In genomic region chr15:61700803-61701202, GRCh38 we compare ENCODE assay signal across 24 cellular contexts.
"Had no signal": no experiment of that assay in that cellular context is flagged by ENCODE, and none has a peak within 500 bp of the region (broad histone marks: within the 10 kb centered on the region; RNA-seq: fewer than 3 reads in every experiment).

No MANE protein-coding gene starts in this region.

- H3K4me2 ChIP-seq: hepatocyte had no signal

- ATAC-seq: effector memory CD8-positive, alpha-beta T cell; left cardiac atrium; naive thymus-derived CD8-positive, alpha-beta T cell; sciatic nerve; stimulated activated memory B cell treated with anti-CD40 and anti-IgM and Interleukin-4, amounts not matched to agents 10 μg/mL and 1 μg/mL and 100 μg/mL, for 72 hours; upper lobe of right lung had no signal

- H3K9me3 ChIP-seq: esophagus squamous epithelium, neutrophil, testis, upper lobe of right lung, vagina had no signal

- H3K79me2 ChIP-seq: hepatocyte had no signal

- H3K4me1 Mint-ChIP-seq: naive thymus-derived CD8-positive, alpha-beta T cell; stimulated activated memory B cell treated with anti-CD40 and anti-IgM and Interleukin-4, amounts not matched to agents 10 μg/mL and 1 μg/mL and 100 μg/mL, for 72 hours had no signal

- H3K36me3 ChIP-seq: esophagus squamous epithelium, neutrophil, spleen, tibial nerve, upper lobe of right lung, vagina had no signal

- DNase-seq: effector memory CD8-positive, alpha-beta T cell; esophagus squamous epithelium; foreskin fibroblast; head of caudate nucleus; kidney; left cardiac atrium; mammary epithelial cell; naive thymus-derived CD8-positive, alpha-beta T cell; posterior cingulate gyrus; spleen; stimulated activated CD4-positive, alpha-beta T cell treated with anti-CD3 and anti-CD28 coated beads, Interleukin-15, amount 100 ng/mL, for 24 hours; stimulated activated CD4-positive, alpha-beta T cell treated with anti-CD3 and anti-CD28 coated beads, Interleukin-1b, Interleukin-23, amount 100 ng/mL, for 48 hours; stimulated activated CD4-positive, alpha-beta T cell treated with anti-CD3 and anti-CD28 coated beads, Interleukin-4, amount 100 ng/mL, for 24 hours; testis; upper lobe of right lung had no signal

- H2AFZ ChIP-seq: hepatocyte had no signal

- H3K4me1 ChIP-seq: spleen, testis, tibial nerve, upper lobe of right lung, vagina had no signal

- H3K27ac Mint-ChIP-seq: dendritic cell treated with granulocyte-macrophage colony-stimulating factor and Interleukin-4, amounts not matched to agents 40 ng/mL and 50 ng/mL, for 4 days; effector memory CD8-positive, alpha-beta T cell; naive thymus-derived CD8-positive, alpha-beta T cell; stimulated activated memory B cell treated with anti-CD40 and anti-IgM and Interleukin-4, amounts not matched to agents 10 μg/mL and 1 μg/mL and 100 μg/mL, for 72 hours; stimulated activated naive CD8-positive, alpha-beta T cell treated with anti-CD3 and anti-CD28 coated beads, Interleukin-15, Interleukin-2, amounts not matched to agents 100 ng/mL and 50 ng/mL, for 24 hours had no signal

- H3K4me3 Mint-ChIP-seq: dendritic cell treated with granulocyte-macrophage colony-stimulating factor and Interleukin-4, amounts not matched to agents 40 ng/mL and 50 ng/mL, for 4 days; effector memory CD8-positive, alpha-beta T cell; naive thymus-derived CD8-positive, alpha-beta T cell; stimulated activated memory B cell treated with anti-CD40 and anti-IgM and Interleukin-4, amounts not matched to agents 10 μg/mL and 1 μg/mL and 100 μg/mL, for 72 hours; stimulated activated naive CD8-positive, alpha-beta T cell treated with anti-CD3 and anti-CD28 coated beads, Interleukin-15, Interleukin-2, amounts not matched to agents 100 ng/mL and 50 ng/mL, for 24 hours had no signal

- H3K36me3 Mint-ChIP-seq: naive thymus-derived CD8-positive, alpha-beta T cell; stimulated activated memory B cell treated with anti-CD40 and anti-IgM and Interleukin-4, amounts not matched to agents 10 μg/mL and 1 μg/mL and 100 μg/mL, for 72 hours had no signal

- H3K27me3 Mint-ChIP-seq: dendritic cell treated with granulocyte-macrophage colony-stimulating factor and Interleukin-4, amounts not matched to agents 40 ng/mL and 50 ng/mL, for 4 days had no signal

- H3K4me3 ChIP-seq: esophagus squamous epithelium, hepatocyte, spleen, testis, tibial nerve, upper lobe of right lung, vagina had no signal

- H3K27me3 ChIP-seq: hepatocyte, neutrophil, testis, tibial nerve, upper lobe of right lung, vagina had no signal

- H3K27ac ChIP-seq: epithelial cell of prostate, esophagus squamous epithelium, hepatocyte, neutrophil, spleen, testis, tibial nerve, upper lobe of right lung, vagina had no signal
